ENCODE assay signal across 22 cellular contexts in the genomic region with DNA sequence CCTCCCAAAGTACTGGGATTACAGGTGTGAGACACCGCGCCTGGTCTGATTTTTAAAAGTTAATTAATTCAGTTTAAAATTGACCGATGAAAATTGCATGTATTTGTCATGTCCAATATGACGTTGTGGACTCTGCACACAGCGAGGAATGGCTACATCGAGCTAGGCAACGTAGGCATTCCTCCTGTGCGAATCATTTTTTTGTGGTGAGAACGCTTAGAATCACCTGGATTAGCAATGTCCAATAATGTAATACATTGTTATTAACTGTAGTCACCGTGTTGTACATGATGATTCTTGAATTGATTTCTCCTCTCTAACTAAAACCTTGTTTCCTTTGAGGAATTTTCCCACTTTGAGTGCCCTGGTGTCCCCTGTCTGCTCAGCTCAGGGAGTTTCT. TPM values are rescaled to one million over a fixed set of nuclear protein-coding genes. Genes with fewer than 3 reads are reported as not detected.
A peak's percentile ranks its signal among the peaks of the same experiment; 100 is the strongest.
DNase-seq lines count a peak whose midpoint lies in the region; ATAC-seq, FAIRE-seq and TF ChIP-seq lines count a peak whose summit lies in the region.
"Had no signal": no experiment of that assay in that cellular context is flagged by ENCODE, and none has a peak within 500 bp of the region (broad histone marks: within the 10 kb centered on the region; RNA-seq: fewer than 3 reads in every experiment).

No MANE protein-coding gene starts in this region.

- BruUV-seq in mammary epithelial cell (replicated peaks; lab: Mats Ljungman, UMichigan): no TSS peak
- BruUV-seq in MCF 10A (replicated peaks; lab: Mats Ljungman, UMichigan): no TSS peak

- no peaks in the 10 kb centered on the region for H3K79me2 ChIP-seq in mammary epithelial cell (ENCODE audit: insufficient read depth, low read length)

- no peak overlapping the region for H3K4me2 ChIP-seq in mammary epithelial cell (ENCODE audit: insufficient read depth, low read depth, low read length)
- H3K4me2 ChIP-seq: A549 had no signal

- no peaks in the 10 kb centered on the region for H3K36me3 ChIP-seq in mammary epithelial cell (ENCODE audit: insufficient read depth, low read length)
- no peaks in the 10 kb centered on the region for H3K36me3 ChIP-seq in stomach

- FAIRE-seq in GM19239 (lab: Jason Lieb, UNC): no peak

- no peak overlapping the region for H3K4me3 Mint-ChIP-seq in MCF 10A (ENCODE audit: unreplicated experiment)
- H3K4me3 Mint-ChIP-seq in effector memory CD8-positive, alpha-beta T cell: peak overlapping the region; percentile 65 to 78
- H3K4me3 Mint-ChIP-seq: H9 had no signal

- H3K27me3 Mint-ChIP-seq in MCF 10A (ENCODE audit: insufficient read depth, unreplicated experiment): no peaks in the 10 kb centered on the region
- H3K27me3 Mint-ChIP-seq in effector memory CD8-positive, alpha-beta T cell: peaks cover 0 to 18% of the 10 kb centered on the region in 2 donors

- DNase-seq in mammary epithelial cell: peak; percentile 11
- no peak for DNase-seq in MCF 10A (ENCODE audit: unreplicated experiment)
- peak; percentile 48 for DNase-seq in RWPE1 (ENCODE audit: low spot score)
- no peak for DNase-seq in effector memory CD8-positive, alpha-beta T cell
- DNase-seq in DMS153 treated with DMSO at 0.1 percent for 48 hours (lab: John Stamatoyannopoulos, UW; ENCODE audit: unreplicated experiment): no peak
- DNase-seq in stomach: no peak
- DNase-seq in GM19239 (ENCODE audit: insufficient read length, low spot score): no peak
- DNase-seq: DMS79 treated with DMSO at 0.1 percent for 48 hours; H9; NCI-H1105 treated with DMSO at 0.1 percent for 48 hours; NCI-H1694; NCI-H2081 treated with DMSO at 0.1 percent for 48 hours; NCI-H748 treated with DMSO at 0.1 percent for 48 hours; NK-92 treated with Interleukin-12 subunit alpha and Interleukin-12 subunit beta, amount 100 ng/mL, for 24 hours; OCI-M1; RPMI8226 had no signal

- no peaks in the 10 kb centered on the region for H3K27me3 ChIP-seq in mammary epithelial cell (ENCODE audit: insufficient read depth, low read length)
- peaks cover 0 to 39% (median 3%) of the 10 kb centered on the region in 3 donors for H3K27me3 ChIP-seq in stomach

- no peaks in the 10 kb centered on the region for H4K20me1 ChIP-seq in mammary epithelial cell (ENCODE audit: insufficient read depth, low read length)

- dilution Hi-C loops in mammary epithelial cell (cut with HindIII; ENCODE audit: low sequenced_read_pairs): no loop called here

- ATAC-seq in effector memory CD8-positive, alpha-beta T cell (replicated peaks): no peak
- ATAC-seq in HG02852 (IDR thresholded peaks at IDR 0.05; ENCODE audit: unreplicated experiment): no peak
- ATAC-seq: A549, K562 had no signal

- H3K9me3 ChIP-seq in mammary epithelial cell (replicated peaks; ENCODE audit: insufficient read depth, low read length): peaks cover 10% of the 10 kb centered on the region
- no peaks in the 10 kb centered on the region for H3K9me3 ChIP-seq in stomach

- H3K27ac ChIP-seq in mammary epithelial cell (ENCODE audit: insufficient read depth, low read depth, low read length): no peak overlapping the region
- no peak overlapping the region for H3K27ac ChIP-seq in RWPE1
- H3K27ac ChIP-seq in stomach: no peak overlapping the region
- H3K27ac ChIP-seq: A549 had no signal

- TF ChIP-seq CTCF in mammary epithelial cell (conservative IDR thresholded peaks at IDR 0.05 in 1 of 2, IDR thresholded peaks at IDR 0.05 in 1 of 2; ENCODE audit: extremely low read depth in 1 of 2, insufficient read depth in 1 of 2, low read depth in 1 of 2, low read length in 2 of 2) (no peak), MCF 10A (IDR thresholded peaks at IDR 0.05; ENCODE audit: unreplicated experiment) (no peak), RWPE1 (conservative IDR thresholded peaks at IDR 0.05; ENCODE audit: low read depth) (no peak), stomach (IDR thresholded peaks at IDR 0.05) (no peak)

- no peaks in the 10 kb centered on the region for H3K4me1 ChIP-seq in mammary epithelial cell (ENCODE audit: insufficient read depth, low read length)
- H3K4me1 ChIP-seq in stomach: peaks cover 0 to 4% (median 0%) of the 10 kb centered on the region in 4 donors
- H3K4me1 ChIP-seq: A549 had no signal

- H3K9ac ChIP-seq in mammary epithelial cell (ENCODE audit: insufficient read depth, low read length): no peak overlapping the region

- 63% methylated on average over 10 of the region's 10 CpGs for WGBS in mammary epithelial cell (ENCODE audit: low coverage, missing lambda C conversion rate)
- 63 to 90% (median 80%) methylated on average over 10 of the region's 10 CpGs for WGBS in stomach, 5 donors

- H3K4me1 Mint-ChIP-seq in MCF 10A (ENCODE audit: insufficient read depth, unreplicated experiment): no peaks in the 10 kb centered on the region
- H3K4me1 Mint-ChIP-seq in effector memory CD8-positive, alpha-beta T cell (ENCODE audit: low read depth in 2 of 2): peaks cover 27 to 32% of the 10 kb centered on the region in 2 donors
- H3K4me1 Mint-ChIP-seq: H9 had no signal

- no peak overlapping the region for H3K4me3 ChIP-seq in mammary epithelial cell (replicated peaks in 1 of 3; ENCODE audit: insufficient read depth in 1 of 3, low read depth in 2 of 3, low read length in 3 of 3)
- no peak overlapping the region for H3K4me3 ChIP-seq in stomach
- H3K4me3 ChIP-seq: A549, K562 had no signal

- CTCF ChIA-PET in mammary epithelial cell (lab: Charles Lee; ENCODE audit: low non-redundant PET) (no interaction called here), MCF 10A (lab: Yijun Ruan, JAX) (interaction anchor here (0.5 to 0.7 kb wide), 3 partner anchors 11 to 1599 kb away, joined by 3 read pairs; no protein-coding TSS in a partner anchor), RWPE1 (lab: Yijun Ruan, JAX) (no interaction called here)

- no peak overlapping the region for H2AFZ ChIP-seq in mammary epithelial cell (ENCODE audit: low read depth, low read length)

- peaks cover 20% of the 10 kb centered on the region for H3K9me3 Mint-ChIP-seq in MCF 10A (ENCODE audit: unreplicated experiment)
- no peaks in the 10 kb centered on the region for H3K9me3 Mint-ChIP-seq in effector memory CD8-positive, alpha-beta T cell

- TF ChIP-seq EP300 in stomach (IDR thresholded peaks at IDR 0.05): no peak

- in situ Hi-C loops in mammary epithelial cell (cut with MboI; ENCODE audit: low sequenced_read_pairs in 2 of 2): no loop called here

- intact Hi-C loops in mammary epithelial cell (cut with micrococcal nuclease): no loop called here
- intact Hi-C loops in MCF 10A (cut with micrococcal nuclease): no loop called here
- intact Hi-C loops in stomach (cut with DNase I; ENCODE audit: low total_unique reads): no loop called here

- H3K36me3 Mint-ChIP-seq in MCF 10A (ENCODE audit: insufficient read depth, unreplicated experiment): no peaks in the 10 kb centered on the region
- no peaks in the 10 kb centered on the region for H3K36me3 Mint-ChIP-seq in effector memory CD8-positive, alpha-beta T cell (ENCODE audit: insufficient read depth)

- TF ChIP-seq POLR2A in stomach (IDR thresholded peaks at IDR 0.05): no peak

- POLR2A ChIA-PET in MCF 10A (lab: Yijun Ruan, JAX): no interaction called here
- POLR2A ChIA-PET in RWPE1 (lab: Yijun Ruan, JAX; ENCODE audit: low non-redundant PET): no interaction called here

- no peak overlapping the region for H3K27ac Mint-ChIP-seq in MCF 10A (ENCODE audit: low read depth, unreplicated experiment)
- H3K27ac Mint-ChIP-seq in effector memory CD8-positive, alpha-beta T cell: peak overlapping the region; percentile 54 to 80
- H3K27ac Mint-ChIP-seq: H9 had no signal

RNA-seq across cellular contexts. Expression of a gene that starts 3.4 kb away (rescaled TPM):
- not detected for total RNA-seq in mammary epithelial cell
- not detected for polyA plus RNA-seq in mammary epithelial cell
- not detected for polyA minus RNA-seq in mammary epithelial cell
- not detected in 2 replicates for total RNA-seq in MCF 10A (2022)
- total RNA-seq in stomach: not detected
- under 1 TPM in 1 of 3 donors, not detected in 2; 0.30 TPM for polyA plus RNA-seq in stomach
- total RNA-seq: G401, H9, K562, NCI-H460 had no signal
- polyA plus RNA-seq: A549, BJ, K562 had no signal

RNA-seq across cellular contexts. Expression of a gene that starts 33.0 kb away (rescaled TPM):
- total RNA-seq in mammary epithelial cell (10 to 100 TPM in 1 of 2 donors, 1 to 10 TPM in 1; 5.5 to 30.0 TPM), MCF 10A (2022) (3.0 TPM in 2 replicates), stomach (100 to 1,000 TPM in 1 of 5 donors, 10 to 100 TPM in 2, under 1 TPM in 1, not detected in 1; 0.89 to 699 (median 32.8) TPM)
- polyA plus RNA-seq in mammary epithelial cell (8.8 TPM), stomach (10 to 100 TPM; 24.8 to 48.6 (median 28.3) TPM)
- polyA minus RNA-seq in mammary epithelial cell: not detected
- polyA plus RNA-seq: A549 had no signal

RNA-seq across cellular contexts. Expression of a gene that starts 42.5 kb away (rescaled TPM):
- total RNA-seq in mammary epithelial cell (1 to 10 TPM; 6.3 to 7.3 TPM), MCF 10A (2022) (6.9 and 9.3 TPM in 2 replicates), stomach (10 to 100 TPM in 2 of 5 donors, 1 to 10 TPM in 3; 1.3 to 14.5 (median 3.5) TPM)
- polyA plus RNA-seq in mammary epithelial cell (1.9 TPM), stomach (1 to 10 TPM; 6.9 to 7.8 (median 7.3) TPM)
- 1.3 TPM for polyA minus RNA-seq in mammary epithelial cell

RNA-seq across cellular contexts. Expression of a gene that starts 57.1 kb away (rescaled TPM):
- total RNA-seq in mammary epithelial cell (100 to 1,000 TPM in 1 of 2 donors, 10 to 100 TPM in 1; 68.3 to 212 TPM), MCF 10A (2022) (238 and 249 TPM in 2 replicates), stomach (100 to 1,000 TPM in 4 of 5 donors, 10 to 100 TPM in 1; 61.3 to 464 (median 222) TPM)
- polyA plus RNA-seq in mammary epithelial cell (43.2 TPM), stomach (10 to 100 TPM; 37.4 to 99.0 (median 89.0) TPM)
- 119 TPM for polyA minus RNA-seq in mammary epithelial cell

Comparison
In these comparisons a context has a peak if more than half of its experiments do, and no peak if none do; other contexts are left out.
1. DNase-seq: peak in mammary epithelial cell (single experiment) and RWPE1 (single experiment); none in MCF 10A (single experiment), effector memory CD8-positive, alpha-beta T cell (0 of 3), DMS153 treated with DMSO at 0.1 percent for 48 hours (single experiment), stomach (single experiment) and GM19239 (single experiment).